In the genomic region with DNA sequence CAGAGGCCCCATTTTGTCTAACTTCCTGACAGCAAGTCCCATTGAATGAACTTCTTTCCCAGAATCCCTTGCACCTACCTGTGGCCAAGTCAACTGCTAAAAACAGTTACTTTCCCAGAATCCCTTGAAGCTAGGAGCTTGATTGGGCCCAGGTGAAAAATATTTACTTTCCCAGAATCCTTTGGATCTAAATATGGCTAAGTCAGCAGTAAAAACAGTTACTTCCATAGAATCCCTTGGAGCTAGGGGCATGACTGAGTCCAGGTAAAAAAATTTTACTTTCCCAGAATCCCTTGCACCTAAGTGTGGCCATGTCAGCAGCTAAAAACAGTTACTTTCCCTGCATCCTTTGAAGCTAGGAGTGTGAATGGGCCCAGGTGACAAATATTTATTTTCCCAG, we compare ENCODE assay signal across 14 cellular contexts. TPM values are rescaled to one million over a fixed set of nuclear protein-coding genes. Genes with fewer than 3 reads are reported as not detected.
DNase-seq lines count a peak whose midpoint lies in the region; ATAC-seq and TF ChIP-seq lines count a peak whose summit lies in the region.
"Had no signal": no experiment of that assay in that cellular context is flagged by ENCODE, and none has a peak within 500 bp of the region (broad histone marks: within the 10 kb centered on the region; RNA-seq: fewer than 3 reads in every experiment).

No MANE protein-coding gene starts in this region.

- no TSS peak for BruUV-seq in OCI-LY7 (replicated peaks; lab: Mats Ljungman, UMichigan)

- TF ChIP-seq CTCF in HEK293 (tag by site-specific recombination; IDR thresholded peaks at IDR 0.05) (no peak), OCI-LY7 (conservative IDR thresholded peaks at IDR 0.05; ENCODE audit: low read length) (no peak)

- no peak overlapping the region for H3K23ac ChIP-seq in neuronal stem cell (ENCODE audit: low read depth, low read length, poor library complexity)

- H3K14ac ChIP-seq in neuronal stem cell (ENCODE audit: low read length): no peak overlapping the region

- peaks cover 0 to 44% (median 20%) of the 10 kb centered on the region in 11 experiments; a peak in 13 of 22 replicates for H4K20me1 ChIP-seq in BLaER1 treated with 17β-estradiol and CSF1 and Interleukin-3, amounts not matched to agents 10 nM and 100 nM
- H4K20me1 ChIP-seq in OCI-LY7 (ENCODE audit: insufficient read depth, low read length): no peaks in the 10 kb centered on the region

- no peak overlapping the region for H2BK120ac ChIP-seq in neuronal stem cell (ENCODE audit: low read depth, low read length)

- no peaks in the 10 kb centered on the region for H3K9me2 ChIP-seq in OCI-LY7 (ENCODE audit: insufficient read depth, low read length)

- no peak overlapping the region for H3K4ac ChIP-seq in neuronal stem cell (ENCODE audit: low read length)

- H2BK12ac ChIP-seq in neuronal stem cell (ENCODE audit: low read length): no peak overlapping the region

- no peak overlapping the region for H3K18ac ChIP-seq in neuronal stem cell (ENCODE audit: low read length)

- H2AFZ ChIP-seq in OCI-LY7 (ENCODE audit: low read length) (peak overlapping the region; percentile 79; the same call in 1 of the 2 replicates), neuronal stem cell (ENCODE audit: low read length) (no peak overlapping the region)
- H2AFZ ChIP-seq: GM23338 had no signal

- H3K9ac ChIP-seq in BLaER1 treated with 17β-estradiol and CSF1 and Interleukin-3, amounts not matched to agents 10 nM and 100 nM: no peak overlapping the region
- no peak overlapping the region for H3K9ac ChIP-seq in neuronal stem cell (ENCODE audit: low read depth, low read length, poor library complexity)

- CTCF ChIA-PET in HEK293 (lab: Yijun Ruan, JAX) (interaction anchor here (0.6 to 5.0 kb wide), 10 partner anchors 12 to 358 kb away, joined by 3 to 121 read pairs (median 5); partner anchors contain the start of genes KPTN and NAPA), OCI-LY7 (lab: Charles Lee; ENCODE audit: unreplicated experiment) (no interaction called here)

- peak overlapping the region; percentile 9 to 67 (median 29); a peak in 17 of 22 replicates for H3K4me2 ChIP-seq in BLaER1 treated with 17β-estradiol and CSF1 and Interleukin-3, amounts not matched to agents 10 nM and 100 nM
- H3K4me2 ChIP-seq in OCI-LY7 (ENCODE audit: low read length) (no peak overlapping the region), neuronal stem cell (ENCODE audit: insufficient read depth, low read length, poor library complexity, severe bottlenecking) (no peak overlapping the region)
- H3K4me2 ChIP-seq: GM23338 had no signal

- intact Hi-C loops in OCI-LY7 (cut with micrococcal nuclease; ENCODE audit: unreplicated experiment): no loop called here

- H3K79me1 ChIP-seq in neuronal stem cell (ENCODE audit: low read depth, low read length): no peaks in the 10 kb centered on the region

- peaks cover 51 to 67% (median 60%) of the 10 kb centered on the region in 10 experiments for H3K4me1 ChIP-seq in BLaER1 treated with 17β-estradiol and CSF1 and Interleukin-3, amounts not matched to agents 10 nM and 100 nM
- H3K4me1 ChIP-seq in HEK293 (ENCODE audit: control insufficient read depth, insufficient read depth, low read length): peaks cover 8% of the 10 kb centered on the region
- peaks cover 30% of the 10 kb centered on the region for H3K4me1 ChIP-seq in OCI-LY7 (ENCODE audit: insufficient read depth, low read length, poor library complexity, severe bottlenecking)
- peaks cover 13 to 18% of the 10 kb centered on the region in 2 donors for H3K4me1 ChIP-seq in neuronal stem cell (ENCODE audit: control insufficient read depth in 2 of 2, insufficient read depth in 1 of 2, low read depth in 1 of 2, low read length in 2 of 2)

- peaks cover 0 to 21% (median 12%) of the 10 kb centered on the region in 11 experiments; a peak in 15 of 22 replicates for H3K9me3 ChIP-seq in BLaER1 treated with 17β-estradiol and CSF1 and Interleukin-3, amounts not matched to agents 10 nM and 100 nM (replicated peaks in 1 of 11)
- H3K9me3 ChIP-seq in HEK293 (ENCODE audit: control insufficient read depth, insufficient read depth, low read depth, low read length) (no peaks in the 10 kb centered on the region), OCI-LY7 (ENCODE audit: low read length) (no peaks in the 10 kb centered on the region), neuronal stem cell (replicated peaks in 1 of 2; ENCODE audit: control insufficient read depth in 2 of 2, insufficient read depth in 1 of 2, low read depth in 1 of 2, low read length in 2 of 2) (no peaks in the 10 kb centered on the region)

- no peak for ATAC-seq in HG02571 (IDR thresholded peaks at IDR 0.05; ENCODE audit: unreplicated experiment)
- ATAC-seq: GM23338 had no signal

- POLR2A ChIA-PET in HEK293 (lab: Yijun Ruan, JAX): interaction anchor here (0.6 to 1.4 kb wide), 4 partner anchors 15 to 1122 kb away, joined by 3 to 5 read pairs (median 4); partner anchors contain the start of gene KPTN
- POLR2A ChIA-PET in OCI-LY7 (lab: Charles Lee): no interaction called here

- no peak overlapping the region for H2BK5ac ChIP-seq in neuronal stem cell (ENCODE audit: low read length)

- no peak overlapping the region for H4K8ac ChIP-seq in neuronal stem cell (ENCODE audit: low read depth, low read length)

- H2AK5ac ChIP-seq in neuronal stem cell (ENCODE audit: low read depth, low read length): peak overlapping the region; percentile 31

- no peaks in the 10 kb centered on the region for H3K36me3 ChIP-seq in BLaER1 treated with 17β-estradiol and CSF1 and Interleukin-3, amounts not matched to agents 10 nM and 100 nM
- H3K36me3 ChIP-seq in HEK293 (ENCODE audit: control insufficient read depth in 2 of 2, insufficient read depth in 1 of 2, low read length in 2 of 2) (no peaks in the 10 kb centered on the region), OCI-LY7 (ENCODE audit: insufficient read depth, low read length) (no peaks in the 10 kb centered on the region), neuronal stem cell (replicated peaks in 1 of 2; ENCODE audit: control insufficient read depth in 2 of 2, insufficient read depth in 2 of 2, low read length in 2 of 2) (no peaks in the 10 kb centered on the region)

- no peak overlapping the region for H3K27ac ChIP-seq in BLaER1 treated with 17β-estradiol and CSF1 and Interleukin-3, amounts not matched to agents 10 nM and 100 nM
- H3K27ac ChIP-seq in HEK293 (ENCODE audit: extremely low read depth, low read depth, low read length): no peak overlapping the region
- no peak overlapping the region for H3K27ac ChIP-seq in OCI-LY7 (ENCODE audit: low read depth, low read length, poor library complexity, severe bottlenecking)
- H3K27ac ChIP-seq in neuronal stem cell (replicated peaks; ENCODE audit: low read length): no peak overlapping the region

- H2BK15ac ChIP-seq in neuronal stem cell (ENCODE audit: low read length): no peak overlapping the region

- H3K4me3 ChIP-seq in BLaER1 treated with 17β-estradiol and CSF1 and Interleukin-3, amounts not matched to agents 10 nM and 100 nM: no peak overlapping the region
- H3K4me3 ChIP-seq in HEK293 (ENCODE audit: low read depth, low read length) (no peak overlapping the region), OCI-LY7 (ENCODE audit: low read depth, low read length, poor library complexity, severe bottlenecking) (no peak overlapping the region), neuronal stem cell (ENCODE audit: low read length in 2 of 2) (no peak overlapping the region)
- H3K4me3 ChIP-seq: GM23338 had no signal

- H3K27me3 ChIP-seq in BLaER1 treated with 17β-estradiol and CSF1 and Interleukin-3, amounts not matched to agents 10 nM and 100 nM: peaks cover 36 to 87% (median 68%) of the 10 kb centered on the region in 11 experiments
- H3K27me3 ChIP-seq in neuronal stem cell (ENCODE audit: control insufficient read depth in 3 of 3, insufficient read depth in 3 of 3, low read depth in 1 of 3, low read length in 3 of 3): peaks cover 5 to 27% (median 9%) of the 10 kb centered on the region in 3 experiments

- no peaks in the 10 kb centered on the region for H3K79me2 ChIP-seq in OCI-LY7 (ENCODE audit: insufficient read depth, low read depth, low read length)

- DNase-seq in OCI-LY7 (ENCODE audit: low spot score): no peak
- no peak for DNase-seq in neuronal stem cell (ENCODE audit: low spot score)
- DNase-seq in Ammon's horn (ENCODE audit: low spot score): no peak
- DNase-seq in NCI-H2227 (lab: John Stamatoyannopoulos, UW; ENCODE audit: unreplicated experiment): no peak
- DNase-seq: Calu3, DMS79, EL, H9 had no signal

- H4K91ac ChIP-seq in neuronal stem cell (ENCODE audit: low read depth, low read length, poor library complexity): no peak overlapping the region

TF ChIP-seq in HEK293, 187 proteins besides CTCF, POLR2A, EP300 and RAD21 (continues in another document):
- TF ChIP-seq ZNF398 (tag by site-specific recombination; IDR thresholded peaks at IDR 0.05): no peak
- TF ChIP-seq ZNF366 (tag by site-specific recombination; conservative IDR thresholded peaks at IDR 0.05): no peak
- TF ChIP-seq ZNF768 (tag by site-specific recombination; IDR thresholded peaks at IDR 0.05): no peak

RNA-seq across cellular contexts. Expression of gene MEIS3, which starts 13.2 kb away (rescaled TPM):
- not detected in 2 replicates for total RNA-seq in OCI-LY7 (2014; rRNA removed; shearing (Covaris generic))
- 0.79 and 1.3 TPM in 2 replicates for total RNA-seq in OCI-LY7 (2022)
- 110 TPM for polyA plus RNA-seq in neuronal stem cell (2013, experiment 1 of 2)
- polyA plus RNA-seq in neuronal stem cell (2013, experiment 2 of 2): 102 TPM
- total RNA-seq: CD4-positive, CD25-positive, alpha-beta regulatory T cell had no signal

RNA-seq across cellular contexts. Expression of gene SLC8A2, which starts 39.2 kb away (rescaled TPM):
- total RNA-seq in OCI-LY7 (2014; rRNA removed; shearing (Covaris generic)): 0.13 TPM in 1 of 2 replicates, not detected in the other
- 0.36 and 0.59 TPM in 2 replicates for total RNA-seq in OCI-LY7 (2022)
- 4.7 TPM for polyA plus RNA-seq in neuronal stem cell (2013, experiment 1 of 2)
- 5.5 TPM for polyA plus RNA-seq in neuronal stem cell (2013, experiment 2 of 2)
- total RNA-seq: CD4-positive, CD25-positive, alpha-beta regulatory T cell; HT1080 had no signal
- polyA plus RNA-seq: CD4-positive, CD25-positive, alpha-beta regulatory T cell had no signal

RNA-seq across cellular contexts. Expression of gene KPTN, which starts 51.5 kb away (rescaled TPM):
- 13.8 and 14.0 TPM in 2 replicates for total RNA-seq in OCI-LY7 (2014; rRNA removed; shearing (Covaris generic))
- total RNA-seq in OCI-LY7 (2022): 11.5 and 13.6 TPM in 2 replicates
- 17.3 TPM for polyA plus RNA-seq in neuronal stem cell (2013, experiment 1 of 2)
- polyA plus RNA-seq in neuronal stem cell (2013, experiment 2 of 2): 17.4 TPM

Comparison
In these comparisons a context has a peak if more than half of its experiments do, and no peak if none do; other contexts are left out.
1. H3K4me2 ChIP-seq: peak in BLaER1 treated with 17β-estradiol and CSF1 and Interleukin-3, amounts not matched to agents 10 nM and 100 nM (11 of 11); none in OCI-LY7 (single experiment) and neuronal stem cell (single experiment).